In genomic region chr1:114728553-114728952, GRCh38 we compare ENCODE assay signal across 29 cellular contexts. TPM values are rescaled to one million over a fixed set of nuclear protein-coding genes. Genes with fewer than 3 reads are reported as not detected.
"Had no signal": no experiment of that assay in that cellular context is flagged by ENCODE, and none has a peak within 500 bp of the region (broad histone marks: within the 10 kb centered on the region; RNA-seq: fewer than 3 reads in every experiment).

No MANE protein-coding gene starts in this region.

- H3K27me3 Mint-ChIP-seq: activated CD8-positive, alpha-beta memory T cell treated with anti-CD3 and anti-CD28 coated beads, Interleukin-2, amount 10 ng/mL, durations not matched to agents 7 days and 5 days; activated naive CD8-positive, alpha-beta T cell treated with anti-CD3 and anti-CD28 coated beads, Interleukin-2, amount 10 ng/mL, durations not matched to agents 7 days and 5 days; dendritic cell treated with granulocyte-macrophage colony-stimulating factor and Interleukin-4, amounts not matched to agents 40 ng/mL and 50 ng/mL, for 4 days; naive thymus-derived CD8-positive, alpha-beta T cell had no signal

- H3K9me3 ChIP-seq: heart left ventricle, testis, transverse colon had no signal

- H3K4me1 Mint-ChIP-seq: neural crest cell, WTC11 had no signal

- DNase-seq: activated CD4-positive, alpha-beta T cell treated with anti-CD3 and anti-CD28 coated beads for 1 hour; activated CD8-positive, alpha-beta memory T cell treated with anti-CD3 and anti-CD28 coated beads, Interleukin-2, amount 10 ng/mL, durations not matched to agents 7 days and 5 days; activated CD8-positive, alpha-beta T cell treated with anti-CD3 and anti-CD28 coated beads, Interleukin-2, amount 10 ng/mL, durations not matched to agents 7 days and 5 days; activated naive CD8-positive, alpha-beta T cell treated with anti-CD3 and anti-CD28 coated beads, Interleukin-2, amount 10 ng/mL, durations not matched to agents 7 days and 5 days; activated T-cell treated with anti-CD3 and anti-CD28 coated beads for 4 hours; amniotic stem cell; caudate nucleus; endodermal cell; foreskin fibroblast; heart left ventricle; midbrain; naive thymus-derived CD8-positive, alpha-beta T cell; occipital lobe; right cardiac atrium; stimulated activated CD4-positive, alpha-beta T cell treated with anti-CD3 and anti-CD28 coated beads, Interleukin-12 subunit alpha, Interleukin-12 subunit beta, amount 100 ng/mL, for 4 hours; stimulated activated CD4-positive, alpha-beta T cell treated with anti-CD3 and anti-CD28 coated beads, Interleukin-4, amount 100 ng/mL, for 1 hour; T-helper 2 cell; testis; transverse colon had no signal

- H3K27me3 ChIP-seq: heart left ventricle, testis, transverse colon had no signal

- H3K9me3 Mint-ChIP-seq: activated naive CD8-positive, alpha-beta T cell treated with anti-CD3 and anti-CD28 coated beads, Interleukin-2, amount 10 ng/mL, durations not matched to agents 7 days and 5 days; activated T-helper 2 cell treated with anti-CD3 and anti-CD28 coated beads, Interferon-gamma antibody, Interleukin-2, Interleukin-4, amounts not matched to agents 10 μg/mL and 5 μg/mL and 100 μg/mL, durations not matched to agents 14 hours and 24 hours and 36 hours; dendritic cell treated with granulocyte-macrophage colony-stimulating factor and Interleukin-4, amounts not matched to agents 40 ng/mL and 50 ng/mL, for 4 days; endodermal cell; naive thymus-derived CD8-positive, alpha-beta T cell; neural crest cell; WTC11 had no signal

- ATAC-seq: activated CD8-positive, alpha-beta memory T cell treated with anti-CD3 and anti-CD28 coated beads, Interleukin-2, amount 10 ng/mL, durations not matched to agents 7 days and 5 days; activated CD8-positive, alpha-beta T cell treated with anti-CD3 and anti-CD28 coated beads, Interleukin-2, amount 10 ng/mL, durations not matched to agents 7 days and 5 days; esophagus mucosa; heart left ventricle; naive thymus-derived CD8-positive, alpha-beta T cell; right cardiac atrium; SK-N-SH treated with all-trans-retinoic acid at 6 μM for 48 hours; WTC11 had no signal

- H3K4me3 Mint-ChIP-seq: activated CD8-positive, alpha-beta memory T cell treated with anti-CD3 and anti-CD28 coated beads, Interleukin-2, amount 10 ng/mL, durations not matched to agents 7 days and 5 days; activated CD8-positive, alpha-beta T cell treated with anti-CD3 and anti-CD28 coated beads, Interleukin-2, amount 10 ng/mL, durations not matched to agents 7 days and 5 days; activated naive CD8-positive, alpha-beta T cell treated with anti-CD3 and anti-CD28 coated beads, Interleukin-2, amount 10 ng/mL, durations not matched to agents 7 days and 5 days; dendritic cell treated with granulocyte-macrophage colony-stimulating factor and Interleukin-4, amounts not matched to agents 40 ng/mL and 50 ng/mL, for 4 days; endodermal cell; naive thymus-derived CD8-positive, alpha-beta T cell; neural crest cell; WTC11 had no signal

- H3K4me1 ChIP-seq: parathyroid adenoma, testis had no signal

- H3K27ac ChIP-seq: heart left ventricle, parathyroid adenoma, testis, transverse colon had no signal

- H3K27ac Mint-ChIP-seq: activated CD8-positive, alpha-beta memory T cell treated with anti-CD3 and anti-CD28 coated beads, Interleukin-2, amount 10 ng/mL, durations not matched to agents 7 days and 5 days; activated CD8-positive, alpha-beta T cell treated with anti-CD3 and anti-CD28 coated beads, Interleukin-2, amount 10 ng/mL, durations not matched to agents 7 days and 5 days; activated naive CD8-positive, alpha-beta T cell treated with anti-CD3 and anti-CD28 coated beads, Interleukin-2, amount 10 ng/mL, durations not matched to agents 7 days and 5 days; activated T-helper 2 cell treated with anti-CD3 and anti-CD28 coated beads, Interferon-gamma antibody, Interleukin-2, Interleukin-4, amounts not matched to agents 10 μg/mL and 5 μg/mL and 100 μg/mL, durations not matched to agents 14 hours and 24 hours and 36 hours; dendritic cell treated with granulocyte-macrophage colony-stimulating factor and Interleukin-4, amounts not matched to agents 40 ng/mL and 50 ng/mL, for 4 days; endodermal cell; WTC11 had no signal

- H3K4me3 ChIP-seq: heart left ventricle, testis, transverse colon had no signal

RNA-seq across cellular contexts. Expression of gene AMPD1, which starts 33.2 kb away (rescaled TPM):
- total RNA-seq: activated CD8-positive, alpha-beta memory T cell treated with anti-CD3 and anti-CD28 coated beads, Interleukin-2, amount 10 ng/mL, durations not matched to agents 7 days and 5 days; activated CD8-positive, alpha-beta T cell treated with anti-CD3 and anti-CD28 coated beads, Interleukin-2, amount 10 ng/mL, durations not matched to agents 7 days and 5 days; activated naive CD8-positive, alpha-beta T cell treated with anti-CD3 and anti-CD28 coated beads, Interleukin-2, amount 10 ng/mL, durations not matched to agents 7 days and 5 days; activated T-helper 2 cell treated with anti-CD3 and anti-CD28 coated beads, Interferon-gamma antibody, Interleukin-2, Interleukin-4, amounts not matched to agents 10 μg/mL and 5 μg/mL and 100 μg/mL, durations not matched to agents 14 hours and 24 hours and 36 hours; endodermal cell; esophagus mucosa; heart left ventricle; kidney epithelial cell; lower leg skin; naive thymus-derived CD8-positive, alpha-beta T cell; neural crest cell; occipital lobe; right cardiac atrium; WTC11 had no signal
- polyA plus RNA-seq: heart left ventricle; naive thymus-derived CD8-positive, alpha-beta T cell; right cardiac atrium; urinary bladder had no signal
